In genomic region chr5:7410936-7411511, GRCh38 we compare ENCODE assay signal across 24 cellular contexts. TPM values are rescaled to one million over a fixed set of nuclear protein-coding genes. Genes with fewer than 3 reads are reported as not detected.
"Had no signal": no experiment of that assay in that cellular context is flagged by ENCODE, and none has a peak within 500 bp of the region (broad histone marks: within the 10 kb centered on the region; RNA-seq: fewer than 3 reads in every experiment).

No MANE protein-coding gene starts in this region.

- H3K27ac Mint-ChIP-seq: activated B cell treated with CpG ODN at 0.5 μM for 24 hours; activated CD4-positive, alpha-beta memory T cell treated with anti-CD3 and anti-CD28 coated beads for 36 hours; activated CD4-positive, alpha-beta T cell treated with anti-CD3 and anti-CD28 coated beads for 36 hours had no signal

- H3K4me3 ChIP-seq: pancreas, spleen, upper lobe of left lung had no signal

- H3K9me3 ChIP-seq: pancreas, spleen, upper lobe of left lung had no signal

- H3K4me1 Mint-ChIP-seq: activated B cell treated with CpG ODN at 0.5 μM for 24 hours; activated CD4-positive, alpha-beta T cell treated with anti-CD3 and anti-CD28 coated beads for 36 hours had no signal

- H3K4me1 ChIP-seq: foreskin keratinocyte, pancreas, spleen, upper lobe of left lung had no signal

- H3K36me3 ChIP-seq: brain microvascular endothelial cell, pancreas, spleen, upper lobe of left lung had no signal

- ATAC-seq: activated CD4-positive, alpha-beta T cell treated with anti-CD3 and anti-CD28 coated beads for 36 hours; foreskin keratinocyte; pancreas; sciatic nerve; stimulated activated naive CD8-positive, alpha-beta T cell treated with anti-CD3 and anti-CD28 coated beads, Interleukin-15, Interleukin-2, amounts not matched to agents 100 U/mL and 50 U/mL, for 24 hours had no signal

- H3K27ac ChIP-seq: brain microvascular endothelial cell, foreskin keratinocyte, pancreas, spleen, upper lobe of left lung had no signal

- H3K27me3 Mint-ChIP-seq: activated B cell treated with CpG ODN at 0.5 μM for 24 hours; activated CD4-positive, alpha-beta memory T cell treated with anti-CD3 and anti-CD28 coated beads for 36 hours had no signal

- H3K9me3 Mint-ChIP-seq: activated CD4-positive, alpha-beta memory T cell treated with anti-CD3 and anti-CD28 coated beads for 36 hours had no signal

- DNase-seq: activated B cell treated with CpG ODN at 0.5 μM for 24 hours; activated CD4-positive, alpha-beta memory T cell treated with anti-CD3 and anti-CD28 coated beads for 36 hours; activated CD4-positive, alpha-beta T cell treated with anti-CD3 and anti-CD28 coated beads for 36 hours; activated gamma-delta T cell; activated naive CD4-positive, alpha-beta T cell treated with anti-CD3 and anti-CD28 coated beads, Interleukin-2, amount 50 U/mL, for 16 hours; activated T-cell treated with anti-CD3 and anti-CD28 coated beads for 4 hours; anterior cingulate cortex; brain microvascular endothelial cell; caudate nucleus; dermis blood vessel endothelial cell; effector CD8-positive, alpha-beta T cell; erythroblast; foreskin keratinocyte; hippocampal formation; pancreas; spleen; stimulated activated CD4-positive, alpha-beta T cell treated with anti-CD3 and anti-CD28 coated beads, Interleukin-4, amount 100 ng/mL, for 24 hours; stimulated activated naive CD8-positive, alpha-beta T cell treated with anti-CD3 and anti-CD28 coated beads, Interleukin-15, Interleukin-2, amounts not matched to agents 100 U/mL and 50 U/mL, for 24 hours; T-helper 1 cell; T-helper 9 cell had no signal

- H3K27me3 ChIP-seq: brain microvascular endothelial cell, foreskin keratinocyte, pancreas, spleen, upper lobe of left lung had no signal

- H3K36me3 Mint-ChIP-seq: activated CD4-positive, alpha-beta memory T cell treated with anti-CD3 and anti-CD28 coated beads for 36 hours had no signal

- H3K4me3 Mint-ChIP-seq: activated B cell treated with CpG ODN at 0.5 μM for 24 hours; activated CD4-positive, alpha-beta memory T cell treated with anti-CD3 and anti-CD28 coated beads for 36 hours; activated CD4-positive, alpha-beta T cell treated with anti-CD3 and anti-CD28 coated beads for 36 hours; nephron had no signal

RNA-seq across cellular contexts. Expression of gene ADCY2, which starts 15.1 kb away (rescaled TPM):
- total RNA-seq: activated B cell treated with CpG ODN at 0.5 μM for 24 hours; activated CD4-positive, alpha-beta memory T cell treated with anti-CD3 and anti-CD28 coated beads for 36 hours; activated CD4-positive, alpha-beta T cell treated with anti-CD3 and anti-CD28 coated beads for 36 hours; dermis blood vessel endothelial cell; foreskin keratinocyte; liver had no signal
- polyA plus RNA-seq: foreskin keratinocyte, liver had no signal
